In the genomic region with DNA sequence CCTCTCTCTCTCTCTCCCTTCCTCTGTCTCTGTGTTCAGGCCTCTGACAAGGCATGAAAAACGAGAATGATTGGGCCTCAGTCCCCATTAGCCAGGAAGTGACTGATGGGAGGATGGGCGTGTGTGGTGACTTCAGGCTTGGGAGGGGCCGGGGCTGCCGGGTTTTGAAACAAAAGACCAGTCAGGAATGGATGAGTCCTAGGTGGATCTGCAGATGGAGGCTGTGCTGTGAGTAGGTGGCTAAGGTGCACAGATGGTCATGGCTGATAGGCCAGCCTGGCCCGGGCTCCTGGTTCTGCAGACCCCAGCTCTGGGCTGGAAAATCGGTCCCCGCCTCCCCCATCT, we compare ENCODE assay signal across 13 cellular contexts.
DNase-seq lines count a peak whose midpoint lies in the region; TF ChIP-seq lines count a peak whose summit lies in the region.
"Had no signal": no experiment of that assay in that cellular context is flagged by ENCODE, and none has a peak within 500 bp of the region (broad histone marks: within the 10 kb centered on the region; RNA-seq: fewer than 3 reads in every experiment).

No MANE protein-coding gene starts in this region.

- H3K18ac ChIP-seq in trophoblast cell (ENCODE audit: low read length): no peak overlapping the region

- peaks cover 0 to 7% of the 10 kb centered on the region in 2 experiments for H3K4me1 ChIP-seq in trophoblast cell (ENCODE audit: control insufficient read depth in 1 of 2, insufficient read depth in 2 of 2, low read length in 2 of 2)
- H3K4me1 ChIP-seq: HAP-1 had no signal

- H3K9me3 ChIP-seq in trophoblast cell (ENCODE audit: insufficient read depth, low read depth, low read length): peaks cover 4% of the 10 kb centered on the region
- H3K9me3 ChIP-seq: HAP-1 had no signal

- H3K27ac ChIP-seq in trophoblast cell (ENCODE audit: low read depth, low read length): no peak overlapping the region

- DNase-seq in NCI-H1417 (lab: John Stamatoyannopoulos, UW): peak in 2 of 3 experiments; percentile 54 to 79
- no peak for DNase-seq in NCI-H1417 treated with DMSO at 0.1 percent for 48 hours (lab: John Stamatoyannopoulos, UW)
- peak; percentile 29 for DNase-seq in NCI-H2227 treated with DMSO at 0.1 percent for 48 hours (lab: John Stamatoyannopoulos, UW)
- no peak for DNase-seq in trophoblast cell
- no peak for DNase-seq in DMS79 (lab: John Stamatoyannopoulos, UW)
- DNase-seq in germinal center (ENCODE audit: low spot score): no peak
- no peak for DNase-seq in mucosa of gallbladder (ENCODE audit: low spot score)
- DNase-seq: activated B cell treated with CpG ODN at 0.5 μM for 24 hours; activated T-cell treated with anti-CD3 and anti-CD28 coated beads, Interleukin-2, amount 50 U/mL, for 4 hours; GF-D8; posterior cingulate gyrus had no signal

- no peak overlapping the region for H3K4ac ChIP-seq in trophoblast cell (ENCODE audit: low read depth, low read length)

- no peaks in the 10 kb centered on the region for H3K79me2 ChIP-seq in trophoblast cell (ENCODE audit: control insufficient read depth, insufficient read depth, low read length, poor library complexity)

- H3K4me2 ChIP-seq in trophoblast cell (ENCODE audit: low read length): peak overlapping the region; percentile 23

- H3K4me1 Mint-ChIP-seq in brain: peaks cover 41% of the 10 kb centered on the region

- H3K27ac Mint-ChIP-seq in brain: peak overlapping the region; percentile 81 to 98 (median 95)
- H3K27ac Mint-ChIP-seq: activated B cell treated with CpG ODN at 0.5 μM for 24 hours had no signal

- WGBS in trophoblast cell (ENCODE audit: extremely low coverage, insufficient coverage, insufficient read length): no CpG with 5 or more reads among the region's 7 CpGs

- no peak overlapping the region for H2AFZ ChIP-seq in trophoblast cell (ENCODE audit: insufficient read depth, low read length, poor library complexity)

- no peak overlapping the region for H3K14ac ChIP-seq in trophoblast cell (ENCODE audit: low read length)

- no peak overlapping the region for H3K4me3 ChIP-seq in trophoblast cell (ENCODE audit: low read depth, low read length)
- H3K4me3 ChIP-seq: HAP-1 had no signal

- H3K36me3 ChIP-seq in trophoblast cell (ENCODE audit: control insufficient read depth in 1 of 2, insufficient read depth in 2 of 2, low read length in 2 of 2): no peaks in the 10 kb centered on the region
- H3K36me3 ChIP-seq: HAP-1 had no signal

- H2BK12ac ChIP-seq in trophoblast cell (ENCODE audit: low read length): no peak overlapping the region

- no peaks in the 10 kb centered on the region for H3K36me3 Mint-ChIP-seq in brain

- no peak overlapping the region for H2BK5ac ChIP-seq in trophoblast cell (ENCODE audit: low read depth, low read length, poor library complexity)

- no peak overlapping the region for H2AK5ac ChIP-seq in trophoblast cell (ENCODE audit: low read length)

- H4K8ac ChIP-seq in trophoblast cell (ENCODE audit: low read depth, low read length): no peak overlapping the region

- peak overlapping the region; percentile 48 for H4K91ac ChIP-seq in trophoblast cell (ENCODE audit: low read depth, low read length)

- no peak overlapping the region for H3K23ac ChIP-seq in trophoblast cell (ENCODE audit: low read length)

- H2BK120ac ChIP-seq in trophoblast cell (ENCODE audit: insufficient read depth, low read length, poor library complexity): no peak overlapping the region

- H3K9ac ChIP-seq in trophoblast cell (ENCODE audit: low read length): no peak overlapping the region

- H3K27me3 ChIP-seq in trophoblast cell (ENCODE audit: insufficient read depth, low read length): no peaks in the 10 kb centered on the region

- peak overlapping the region; percentile 56 to 84 (median 76) for H3K4me3 Mint-ChIP-seq in brain
- H3K4me3 Mint-ChIP-seq: activated B cell treated with CpG ODN at 0.5 μM for 24 hours had no signal

- peaks cover 0 to 14% (median 5%) of the 10 kb centered on the region in 5 experiments for H3K9me3 Mint-ChIP-seq in brain
- H3K9me3 Mint-ChIP-seq: activated B cell treated with CpG ODN at 0.5 μM for 24 hours; activated T-cell treated with anti-CD3 and anti-CD28 coated beads, Interleukin-2, amount 50 U/mL, for 4 hours had no signal

- H4K12ac ChIP-seq in trophoblast cell (ENCODE audit: low read depth, low read length): no peak overlapping the region

- peaks cover 6% of the 10 kb centered on the region for H3K79me1 ChIP-seq in trophoblast cell (ENCODE audit: low read length)

- no peak for TF ChIP-seq CTCF in brain (conservative IDR thresholded peaks at IDR 0.05)

- peaks cover 4% of the 10 kb centered on the region for H3K27me3 Mint-ChIP-seq in brain

Comparison
In these comparisons a context has a peak if more than half of its experiments do, and no peak if none do; other contexts are left out.
1. DNase-seq: peak in NCI-H1417 (2 of 3) and NCI-H2227 treated with DMSO at 0.1 percent for 48 hours (single experiment); none in NCI-H1417 treated with DMSO at 0.1 percent for 48 hours (single experiment), trophoblast cell (0 of 2), DMS79 (single experiment), germinal center (single experiment) and mucosa of gallbladder (single experiment).